In genomic region chr3:9125278-9125951, GRCh38 we compare ENCODE assay signal across 27 cellular contexts.
A peak's percentile ranks its signal among the peaks of the same experiment; 100 is the strongest.
DNase-seq lines count a peak whose midpoint lies in the region; ATAC-seq and TF ChIP-seq lines count a peak whose summit lies in the region.
"Had no signal": no experiment of that assay in that cellular context is flagged by ENCODE, and none has a peak within 500 bp of the region (broad histone marks: within the 10 kb centered on the region; RNA-seq: fewer than 3 reads in every experiment).

No MANE protein-coding gene starts in this region.

- H3K4me3 Mint-ChIP-seq in glutamatergic neuron (ENCODE audit: unreplicated experiment) = peak overlapping the region; percentile 21
- no peak overlapping the region for H3K4me3 Mint-ChIP-seq in neural progenitor cell
- H3K4me3 Mint-ChIP-seq in naive thymus-derived CD8-positive, alpha-beta T cell = no peak overlapping the region
- H3K4me3 Mint-ChIP-seq: B cell; CD8-positive, alpha-beta T cell had no signal

- H3K9me3 Mint-ChIP-seq in glutamatergic neuron (ENCODE audit: unreplicated experiment) (peaks cover 4% of the 10 kb centered on the region), neural progenitor cell (no peaks in the 10 kb centered on the region)
- no peaks in the 10 kb centered on the region for H3K9me3 Mint-ChIP-seq in naive thymus-derived CD8-positive, alpha-beta T cell
- H3K9me3 Mint-ChIP-seq: CD8-positive, alpha-beta T cell had no signal

- POLR2A ChIA-PET in naive thymus-derived CD8-positive, alpha-beta T cell (lab: Charles Lee) = no interaction called here

- no peaks in the 10 kb centered on the region for H3K27me3 ChIP-seq in neural progenitor cell
- H3K27me3 ChIP-seq: MG63, SJSA1 had no signal

- DNase-seq in ELF-1 (ENCODE audit: low read depth, low spot score) (peak; percentile 49), glutamatergic neuron (no peak), neural progenitor cell (ENCODE audit: low spot score) (no peak), H4 (ENCODE audit: low spot score) (no peak), NCI-H510A treated with DMSO at 0.1 percent for 48 hours (lab: John Stamatoyannopoulos, UW) (no peak)
- DNase-seq in naive thymus-derived CD8-positive, alpha-beta T cell = no peak
- DNase-seq: Caco-2; CD8-positive, alpha-beta T cell; DMS79; EL; GF-D8; IMR-90; KG1; MG63; NCI-H1105 treated with DMSO at 0.1 percent for 48 hours; NCI-H146; NCI-H1930; NCI-H2107; NCI-H446; NCI-H526 treated with DMSO at 0.1 percent for 48 hours; Right ventricle myocardium superior; RPMI8226 had no signal

- peaks cover 11% of the 10 kb centered on the region for H3K36me3 Mint-ChIP-seq in glutamatergic neuron (ENCODE audit: unreplicated experiment)
- peaks cover 16% of the 10 kb centered on the region for H3K36me3 Mint-ChIP-seq in neural progenitor cell
- H3K36me3 Mint-ChIP-seq in naive thymus-derived CD8-positive, alpha-beta T cell = peaks cover 0 to 2% (median 0%) of the 10 kb centered on the region in 3 donors
- H3K36me3 Mint-ChIP-seq: CD8-positive, alpha-beta T cell had no signal

- H3F3A ChIP-seq in neural progenitor cell (ENCODE audit: low read depth) = peaks cover 7% of the 10 kb centered on the region

- no peak overlapping the region for H3K9ac ChIP-seq in neural progenitor cell

- H3K4me1 Mint-ChIP-seq in glutamatergic neuron (ENCODE audit: low read depth, unreplicated experiment) (peaks cover 39% of the 10 kb centered on the region), neural progenitor cell (peaks cover 31% of the 10 kb centered on the region)
- H3K4me1 Mint-ChIP-seq in naive thymus-derived CD8-positive, alpha-beta T cell = peaks cover 0 to 7% (median 5%) of the 10 kb centered on the region in 4 donors
- H3K4me1 Mint-ChIP-seq: B cell had no signal

- no peaks in the 10 kb centered on the region for H3K36me3 ChIP-seq in neural progenitor cell
- H3K36me3 ChIP-seq: MG63, SJSA1 had no signal

- H3K27ac Mint-ChIP-seq in glutamatergic neuron (ENCODE audit: unreplicated experiment) = peak overlapping the region; percentile 53
- peak overlapping the region; percentile 22 for H3K27ac Mint-ChIP-seq in neural progenitor cell
- no peak overlapping the region for H3K27ac Mint-ChIP-seq in naive thymus-derived CD8-positive, alpha-beta T cell
- H3K27ac Mint-ChIP-seq: B cell; CD8-positive, alpha-beta T cell had no signal

- H3K4me3 ChIP-seq in neural progenitor cell = no peak overlapping the region
- H3K4me3 ChIP-seq: MG63, SJSA1 had no signal

- peak overlapping the region; percentile 14; the same call in 1 of the 2 replicates for H3K27ac ChIP-seq in VCaP
- no peak overlapping the region for H3K27ac ChIP-seq in neural progenitor cell
- H3K27ac ChIP-seq: 22Rv1, C4-2B, SJSA1 had no signal

- H4K20me1 ChIP-seq in neural progenitor cell (ENCODE audit: low read depth) = no peaks in the 10 kb centered on the region

- ATAC-seq in naive thymus-derived CD8-positive, alpha-beta T cell = no peak
- ATAC-seq: CD8-positive, alpha-beta T cell had no signal

- peaks cover 19% of the 10 kb centered on the region for H3K4me1 ChIP-seq in neural progenitor cell
- H3K4me1 ChIP-seq: Caco-2, SJSA1 had no signal

- TF ChIP-seq CTCF in VCaP (conservative IDR thresholded peaks at IDR 0.05) = no peak
- no peak for TF ChIP-seq CTCF in glutamatergic neuron (IDR thresholded peaks at IDR 0.05; ENCODE audit: partially characterized antibody, unreplicated experiment)
- no peak for TF ChIP-seq CTCF in neural progenitor cell (IDR thresholded peaks at IDR 0.05)

- H3K4me2 ChIP-seq in neural progenitor cell = no peak overlapping the region

- H2AFZ ChIP-seq in neural progenitor cell (replicated peaks) = no peak overlapping the region

- H3K9me3 ChIP-seq in neural progenitor cell (ENCODE audit: low read depth) = no peaks in the 10 kb centered on the region
- H3K9me3 ChIP-seq: Caco-2, MG63, SJSA1 had no signal

- no peaks in the 10 kb centered on the region for H3K79me2 ChIP-seq in neural progenitor cell (ENCODE audit: low read depth)

- peaks cover 5% of the 10 kb centered on the region for H3K27me3 Mint-ChIP-seq in glutamatergic neuron (ENCODE audit: unreplicated experiment)
- peaks cover 5% of the 10 kb centered on the region for H3K27me3 Mint-ChIP-seq in neural progenitor cell (ENCODE audit: insufficient read depth, low read depth)
- H3K27me3 Mint-ChIP-seq in naive thymus-derived CD8-positive, alpha-beta T cell = no peaks in the 10 kb centered on the region
- H3K27me3 Mint-ChIP-seq: B cell had no signal

Comparison
In these comparisons a context has a peak if more than half of its experiments do, and no peak if none do; other contexts are left out.
1. H3K27ac Mint-ChIP-seq: peak in glutamatergic neuron (single experiment) and neural progenitor cell (single experiment); none in naive thymus-derived CD8-positive, alpha-beta T cell (0 of 10).